In the genomic region with DNA sequence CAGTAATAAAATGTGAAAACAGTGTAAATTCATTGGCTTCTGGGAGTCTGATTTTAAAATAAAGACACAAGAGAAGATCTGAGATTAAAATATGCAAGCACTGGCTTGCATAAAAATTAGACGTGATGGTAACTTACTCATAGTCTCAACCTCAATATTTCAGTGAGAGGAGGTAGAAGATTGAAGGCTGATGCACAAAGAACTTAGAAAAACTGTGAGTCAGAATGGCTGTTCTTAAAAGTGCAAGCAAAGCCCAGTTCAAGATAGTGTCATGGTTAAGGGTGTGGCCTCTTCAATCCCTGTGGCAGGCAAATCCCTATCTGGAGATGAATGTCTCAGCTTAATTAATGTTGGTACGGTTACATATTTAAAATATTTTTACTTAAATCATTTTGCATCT, we compare ENCODE assay signal across 28 cellular contexts. TPM values are rescaled to one million over a fixed set of nuclear protein-coding genes. Genes with fewer than 3 reads are reported as not detected.
DNase-seq lines count a peak whose midpoint lies in the region; ATAC-seq lines count a peak whose summit lies in the region.
"Had no signal": no experiment of that assay in that cellular context is flagged by ENCODE, and none has a peak within 500 bp of the region (broad histone marks: within the 10 kb centered on the region; RNA-seq: fewer than 3 reads in every experiment).

No MANE protein-coding gene starts in this region.

- ATAC-seq in GM21367 (IDR thresholded peaks at IDR 0.05; ENCODE audit: unreplicated experiment): no peak
- ATAC-seq in GM21717 (IDR thresholded peaks at IDR 0.05; ENCODE audit: unreplicated experiment): no peak
- ATAC-seq: activated CD4-positive, alpha-beta T cell treated with anti-CD3 and anti-CD28 coated beads for 36 hours; gastrocnemius medialis; K562; naive thymus-derived CD8-positive, alpha-beta T cell; stimulated activated memory B cell treated with anti-CD40 and anti-IgM and Interleukin-4, amounts not matched to agents 10 μg/mL and 1 μg/mL and 100 μg/mL, for 72 hours had no signal

- DNase-seq in EL (peak; percentile 42), RKO (ENCODE audit: low spot score) (peak; percentile 35), dedifferentiated amniotic fluid mesenchymal stem cell (ENCODE audit: extremely low spot score) (peak; percentile 42), kidney tubule cell (ENCODE audit: low spot score) (peak; percentile 46), NCI-H146 treated with DMSO at 0.1 percent for 48 hours (lab: John Stamatoyannopoulos, UW; ENCODE audit: unreplicated experiment) (no peak), dermis blood vessel endothelial cell (no peak)
- DNase-seq: activated CD4-positive, alpha-beta T cell treated with anti-CD3 and anti-CD28 coated beads for 36 hours; activated naive CD4-positive, alpha-beta T cell; activated T-cell treated with anti-CD3 and anti-CD28 coated beads, Interleukin-2, amount 50 U/mL, for 48 hours; adrenal gland; gastrocnemius medialis; hypothalamus; midbrain; MM.1S; naive thymus-derived CD8-positive, alpha-beta T cell; NCI-H1417 treated with DMSO at 0.1 percent for 48 hours; NCI-H2107; NK-92 treated with Interleukin-12 subunit alpha and Interleukin-12 subunit beta, amount 100 ng/mL, for 24 hours; occipital lobe; retina; spleen; stimulated activated CD4-positive, alpha-beta T cell treated with anti-CD3 and anti-CD28 coated beads, Interleukin-2, amount 100 ng/mL, for 48 hours had no signal

RNA-seq across cellular contexts. Expression of gene FIBIN, which starts 33.6 kb away (rescaled TPM):
- total RNA-seq in dermis blood vessel endothelial cell: 0.05 and 0.17 TPM in 2 replicates
- total RNA-seq: activated CD4-positive, alpha-beta T cell treated with anti-CD3 and anti-CD28 coated beads for 36 hours; dermis microvascular lymphatic vessel endothelial cell; K562; naive thymus-derived CD8-positive, alpha-beta T cell; NCI-H460 had no signal

Comparison
In these comparisons a context has a peak if more than half of its experiments do, and no peak if none do; other contexts are left out.
1. DNase-seq: peak in EL (single experiment), RKO (single experiment), dedifferentiated amniotic fluid mesenchymal stem cell (single experiment) and kidney tubule cell (single experiment); none in NCI-H146 treated with DMSO at 0.1 percent for 48 hours (single experiment) and dermis blood vessel endothelial cell (single experiment).